ENCODE assay signal across 1 cellular context in genomic region chrX:251762-252311, GRCh38.
TF ChIP-seq lines count a peak whose summit lies in the region.

No MANE protein-coding gene starts in this region.

TF ChIP-seq in HepG2, 621 proteins besides CTCF, POLR2A, EP300 and RAD21:
- TF ChIP-seq RARA (CRISPR knock-in tag; IDR thresholded peaks at IDR 0.05), result peak; percentile 6; the same call in 1 of the 2 replicates
